13 cellular contexts compared by ENCODE assay signal in genomic region chr11:115544422-115544821, GRCh38.
"Had no signal": no experiment of that assay in that cellular context is flagged by ENCODE, and none has a peak within 500 bp of the region (broad histone marks: within the 10 kb centered on the region; RNA-seq: fewer than 3 reads in every experiment).

No MANE protein-coding gene starts in this region.

- H3K36me3 ChIP-seq: ascending aorta, gastroesophageal sphincter, pancreas, thyroid gland, uterus, WERI-Rb-1 had no signal

- H3K27me3 ChIP-seq: ascending aorta, gastroesophageal sphincter, pancreas, thyroid gland, uterus had no signal

- H3K9me3 ChIP-seq: ascending aorta, gastroesophageal sphincter, mucosa of descending colon, pancreas, thyroid gland, uterus had no signal

- H3K4me1 ChIP-seq: ascending aorta, gastroesophageal sphincter, pancreas, uterus had no signal

- H3K27ac ChIP-seq: ascending aorta, gastroesophageal sphincter, pancreas, thyroid gland, uterus, WERI-Rb-1 had no signal

- H3K4me3 ChIP-seq: ascending aorta, gastroesophageal sphincter, mucosa of descending colon, pancreas, thyroid gland, uterus had no signal

- DNase-seq: activated CD4-positive, alpha-beta memory T cell treated with anti-CD3 and anti-CD28 coated beads for 36 hours; activated CD8-positive, alpha-beta memory T cell treated with anti-CD3 and anti-CD28 coated beads, Interleukin-2, amount 10 ng/mL, durations not matched to agents 7 days and 5 days; activated naive CD4-positive, alpha-beta T cell treated with anti-CD3 and anti-CD28 coated beads, Interleukin-2, amount 10 ng/mL, durations not matched to agents 7 days and 5 days; activated T-cell treated with anti-CD3 and anti-CD28 coated beads, Interleukin-2, amount 50 U/mL, for 1 hour; erythroblast; mucosa of descending colon; naive thymus-derived CD4-positive, alpha-beta T cell; pancreas; thyroid gland; uterus; WERI-Rb-1 had no signal
